In the genomic region with DNA sequence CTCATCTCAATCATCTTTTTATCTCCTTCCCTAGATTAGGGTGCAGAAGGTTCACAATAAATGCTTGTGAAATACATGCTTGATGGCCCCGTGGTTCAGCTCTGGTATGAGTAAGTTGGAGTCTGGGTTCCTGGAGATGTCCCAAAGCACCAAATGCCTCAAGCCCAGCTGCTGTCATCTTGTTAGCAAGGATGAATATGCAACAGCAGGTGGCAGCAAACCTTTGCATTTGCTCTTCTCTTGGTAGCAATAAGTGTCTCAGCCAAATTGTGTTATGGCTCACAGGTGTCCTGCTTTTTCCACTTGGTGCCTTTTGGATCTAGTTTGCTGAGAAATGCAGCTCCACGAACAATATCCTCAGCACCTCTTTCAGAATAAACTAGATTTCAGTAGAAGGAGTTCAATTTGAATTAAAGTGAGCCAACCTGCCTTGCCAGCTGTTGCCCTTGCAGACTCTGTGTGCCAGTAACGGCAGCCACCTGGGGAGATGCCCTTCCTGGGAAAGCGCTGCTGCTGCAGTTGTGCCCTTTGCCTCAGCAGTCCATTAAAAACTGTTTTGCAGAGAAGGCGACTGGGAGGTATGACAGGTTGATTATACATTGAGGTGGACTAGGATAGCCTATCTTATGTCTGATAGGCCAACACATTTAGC, we compare ENCODE assay signal across 8 cellular contexts.
DNase-seq lines count a peak whose midpoint lies in the region; ATAC-seq and TF ChIP-seq lines count a peak whose summit lies in the region.

No MANE protein-coding gene starts in this region.

- H3K4me1 Mint-ChIP-seq in activated T-cell treated with anti-CD3 and anti-CD28 coated beads, Interleukin-2, amount 50 U/mL, for 24 hours (ENCODE audit: low read depth): no peaks in the 10 kb centered on the region
- H3K4me1 Mint-ChIP-seq in activated naive CD8-positive, alpha-beta T cell treated with anti-CD3 and anti-CD28 coated beads for 36 hours: no peaks in the 10 kb centered on the region

- H4K20me1 ChIP-seq in smooth muscle cell (ENCODE audit: low read depth): no peaks in the 10 kb centered on the region

- H3K9me3 Mint-ChIP-seq in activated T-cell treated with anti-CD3 and anti-CD28 coated beads, Interleukin-2, amount 50 U/mL, for 24 hours: no peaks in the 10 kb centered on the region
- H3K9me3 Mint-ChIP-seq in activated naive CD8-positive, alpha-beta T cell treated with anti-CD3 and anti-CD28 coated beads for 36 hours: no peaks in the 10 kb centered on the region

- H3K4me3 Mint-ChIP-seq in activated T-cell treated with anti-CD3 and anti-CD28 coated beads, Interleukin-2, amount 50 U/mL, for 24 hours: no peak overlapping the region
- H3K4me3 Mint-ChIP-seq in activated naive CD8-positive, alpha-beta T cell treated with anti-CD3 and anti-CD28 coated beads for 36 hours: no peak overlapping the region

- H3K36me3 ChIP-seq in smooth muscle cell (ENCODE audit: low read depth): no peaks in the 10 kb centered on the region

- H3K27me3 ChIP-seq in right cardiac atrium (ENCODE audit: control insufficient read depth, insufficient read depth) (no peaks in the 10 kb centered on the region), smooth muscle cell (ENCODE audit: low read depth) (no peaks in the 10 kb centered on the region)

- peak; percentile 82 for TF ChIP-seq CTCF in smooth muscle cell (IDR thresholded peaks at IDR 0.05; ENCODE audit: borderline replicate concordance, insufficient read depth, poor library complexity, severe bottlenecking)

- H3K27ac Mint-ChIP-seq in activated T-cell treated with anti-CD3 and anti-CD28 coated beads, Interleukin-2, amount 50 U/mL, for 24 hours: no peak overlapping the region
- H3K27ac Mint-ChIP-seq in activated naive CD8-positive, alpha-beta T cell treated with anti-CD3 and anti-CD28 coated beads for 36 hours: no peak overlapping the region

- H3K4me3 ChIP-seq in right cardiac atrium (ENCODE audit: low read length): no peak overlapping the region
- H3K4me3 ChIP-seq in smooth muscle cell: no peak overlapping the region

- H3K4me1 ChIP-seq in right cardiac atrium (ENCODE audit: control insufficient read depth, insufficient read depth, low read length): no peaks in the 10 kb centered on the region
- H3K4me1 ChIP-seq in smooth muscle cell (ENCODE audit: low read depth): no peaks in the 10 kb centered on the region

- H3K27me3 Mint-ChIP-seq in activated T-cell treated with anti-CD3 and anti-CD28 coated beads, Interleukin-2, amount 50 U/mL, for 24 hours: peaks cover 25% of the 10 kb centered on the region
- H3K27me3 Mint-ChIP-seq in activated naive CD8-positive, alpha-beta T cell treated with anti-CD3 and anti-CD28 coated beads for 36 hours: peaks cover 11% of the 10 kb centered on the region

- H3K36me3 Mint-ChIP-seq in activated T-cell treated with anti-CD3 and anti-CD28 coated beads, Interleukin-2, amount 50 U/mL, for 24 hours (ENCODE audit: low read depth): no peaks in the 10 kb centered on the region
- H3K36me3 Mint-ChIP-seq in activated naive CD8-positive, alpha-beta T cell treated with anti-CD3 and anti-CD28 coated beads for 36 hours: no peaks in the 10 kb centered on the region

- H3K27ac ChIP-seq in right cardiac atrium (ENCODE audit: low read length) (no peak overlapping the region), smooth muscle cell (ENCODE audit: low read depth) (no peak overlapping the region)

- H3K9me3 ChIP-seq in right cardiac atrium (ENCODE audit: control insufficient read depth, low read length) (no peaks in the 10 kb centered on the region), smooth muscle cell (replicated peaks; ENCODE audit: low read depth) (no peaks in the 10 kb centered on the region)

- H3K4me2 ChIP-seq in smooth muscle cell: no peak overlapping the region

- H2AFZ ChIP-seq in smooth muscle cell (ENCODE audit: low read depth): no peak overlapping the region

- 53% methylated on average over 5 of the region's 5 CpGs for WGBS in right cardiac atrium
- WGBS in smooth muscle cell (ENCODE audit: low lambda C conversion rate): 61% methylated on average over 5 of the region's 5 CpGs

- no peaks in the 10 kb centered on the region for H3K79me2 ChIP-seq in smooth muscle cell (ENCODE audit: low read depth)

- DNase-seq in activated T-cell treated with anti-CD3 and anti-CD28 coated beads for 24 hours (ENCODE audit: low read depth): peak; percentile 3
- DNase-seq in activated T-cell treated with anti-CD3 and anti-CD28 coated beads, Interleukin-2, amount 50 U/mL, for 24 hours: no peak
- peak; percentile 82 for DNase-seq in NCI-H2171 (lab: John Stamatoyannopoulos, UW)
- DNase-seq in activated naive CD8-positive, alpha-beta T cell treated with anti-CD3 and anti-CD28 coated beads for 36 hours: peak; percentile 9
- peak in 1 of 3 donors; percentile 28 for DNase-seq in right cardiac atrium
- no peak for DNase-seq in smooth muscle cell (lab: John Stamatoyannopoulos, UW; ENCODE audit: unreplicated experiment)

- H3K9ac ChIP-seq in smooth muscle cell (ENCODE audit: low read depth): no peak overlapping the region

- ATAC-seq in HG02884 (IDR thresholded peaks at IDR 0.05; ENCODE audit: unreplicated experiment) (peak; percentile 65), right cardiac atrium (peak; percentile 54 to 59), HG03460 (IDR thresholded peaks at IDR 0.05; ENCODE audit: unreplicated experiment) (no peak)

- intact Hi-C loops in right cardiac atrium (cut with DNase I): loop anchor here in 1 of 4 donors (10.0 kb wide), 1 partner anchor 1095 kb away; no protein-coding TSS in a partner anchor

- H3F3A ChIP-seq in smooth muscle cell (ENCODE audit: low read depth): no peaks in the 10 kb centered on the region

Comparison
In these comparisons a context has a peak if more than half of its experiments do, and no peak if none do; other contexts are left out.
1. DNase-seq: peak in activated T-cell treated with anti-CD3 and anti-CD28 coated beads for 24 hours (single experiment), NCI-H2171 (single experiment) and activated naive CD8-positive, alpha-beta T cell treated with anti-CD3 and anti-CD28 coated beads for 36 hours (single experiment); none in activated T-cell treated with anti-CD3 and anti-CD28 coated beads, Interleukin-2, amount 50 U/mL, for 24 hours (single experiment) and smooth muscle cell (single experiment).